In the genomic region with DNA sequence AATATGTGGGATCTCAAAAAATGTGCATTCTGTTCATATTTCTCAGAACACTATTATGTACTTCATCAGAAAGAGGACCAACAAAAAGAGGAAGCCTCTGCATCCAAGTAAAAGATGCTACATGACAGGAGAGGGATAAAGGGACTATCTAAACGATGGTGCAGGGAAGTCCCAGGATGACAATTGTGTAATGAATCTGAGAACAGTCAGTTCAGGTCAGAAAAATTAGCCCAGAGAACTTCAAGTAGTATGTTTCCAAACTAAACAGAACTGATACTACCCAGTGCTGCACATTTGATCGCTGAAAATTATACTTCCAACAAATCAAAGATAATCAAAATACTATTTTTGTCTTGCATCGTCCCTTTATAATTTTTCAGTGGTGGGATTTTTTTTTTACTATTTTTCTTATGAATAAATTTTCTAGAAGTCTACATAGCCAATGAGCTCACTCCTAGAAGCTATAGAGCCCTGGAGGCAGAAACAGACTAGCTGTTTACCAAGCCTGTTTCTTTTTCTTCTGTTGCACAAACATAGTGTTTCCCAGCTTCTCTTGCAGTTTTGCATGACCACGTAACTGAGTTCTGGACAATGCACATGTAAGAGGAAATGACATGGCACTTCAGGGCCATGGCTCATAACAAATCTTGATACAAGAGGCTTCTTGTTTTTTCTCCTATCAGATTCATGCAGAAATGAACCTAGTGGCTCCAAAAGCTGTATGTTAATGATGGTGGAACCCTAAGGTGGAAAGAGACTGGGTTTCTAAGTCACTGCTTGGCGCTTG, we compare ENCODE assay signal across 13 cellular contexts.
A peak's percentile ranks its signal among the peaks of the same experiment; 100 is the strongest.
DNase-seq lines count a peak whose midpoint lies in the region; ATAC-seq, FAIRE-seq and TF ChIP-seq lines count a peak whose summit lies in the region.
"Had no signal": no experiment of that assay in that cellular context is flagged by ENCODE, and none has a peak within 500 bp of the region (broad histone marks: within the 10 kb centered on the region; RNA-seq: fewer than 3 reads in every experiment).

No MANE protein-coding gene starts in this region.

- no peak for FAIRE-seq in kidney (lab: Jason Lieb, UNC)
- FAIRE-seq: pancreas had no signal

- ATAC-seq in GM19351 (IDR thresholded peaks at IDR 0.05; ENCODE audit: unreplicated experiment): peak; percentile 47

- H3K36me3 ChIP-seq in MM.1S (replicated peaks; ENCODE audit: insufficient read depth, low read length): no peaks in the 10 kb centered on the region
- no peaks in the 10 kb centered on the region for H3K36me3 ChIP-seq in kidney (ENCODE audit: control insufficient read depth in 1 of 2, insufficient read depth in 2 of 2, low read length in 2 of 2)
- H3K36me3 ChIP-seq: BLaER1, pancreas had no signal

- H3K9me2 ChIP-seq in MM.1S (replicated peaks; ENCODE audit: insufficient read depth, low read length): no peaks in the 10 kb centered on the region

- DNase-seq in AML-193 (lab: John Stamatoyannopoulos, UW) (peak; percentile 7 to 34), MM.1S (peak; percentile 43), fibroblast of gingiva (ENCODE audit: low read depth) (peak; percentile 63), hippocampal formation (lab: John Stamatoyannopoulos, UW) (no peak), KG1 (lab: John Stamatoyannopoulos, UW) (no peak), kidney (no peak)
- DNase-seq in activated CD4-positive, alpha-beta T cell treated with anti-CD3 and anti-CD28 coated beads for 48 hours: no peak
- DNase-seq: activated CD4-positive, alpha-beta T cell treated with anti-CD3 and anti-CD28 coated beads for 4 hours; activated naive CD8-positive, alpha-beta T cell treated with anti-CD3 and anti-CD28 coated beads for 36 hours; pancreas had no signal

- peaks cover 3% of the 10 kb centered on the region; the same call in 1 of the 2 replicates for H3F3A ChIP-seq in MM.1S (ENCODE audit: insufficient read depth, low read length)

- H3K4me3 ChIP-seq in MM.1S (ENCODE audit: low read length) (0 out of 2 replicates have a peak overlapping the region, but pooled peaks have one; percentile 6), kidney (ENCODE audit: low read length in 2 of 2) (no peak overlapping the region)
- H3K4me3 ChIP-seq: BLaER1, pancreas had no signal

- H3K27me3 ChIP-seq in MM.1S (replicated peaks; ENCODE audit: insufficient read depth, low read length): no peaks in the 10 kb centered on the region
- H3K27me3 ChIP-seq: BLaER1, pancreas had no signal

- H2AFZ ChIP-seq in MM.1S (ENCODE audit: low read length): peak overlapping the region; percentile 82

- no peaks in the 10 kb centered on the region for H4K20me1 ChIP-seq in MM.1S (ENCODE audit: insufficient read depth, low read length)
- H4K20me1 ChIP-seq: BLaER1 had no signal

- H3K9me3 ChIP-seq in MM.1S (replicated peaks; ENCODE audit: insufficient read depth, low read length) (no peaks in the 10 kb centered on the region), kidney (ENCODE audit: control insufficient read depth in 1 of 2, low read length in 2 of 2) (no peaks in the 10 kb centered on the region)
- H3K9me3 ChIP-seq: BLaER1, pancreas had no signal

- H3K4me1 ChIP-seq in MM.1S (ENCODE audit: low read length) (peaks cover 16% of the 10 kb centered on the region), kidney (ENCODE audit: control insufficient read depth in 1 of 2, insufficient read depth in 1 of 2, low read depth in 1 of 2, low read length in 2 of 2) (peaks cover 0 to 4% of the 10 kb centered on the region in 2 donors)

- H3K4me2 ChIP-seq in MM.1S (ENCODE audit: low read depth, low read length): peak overlapping the region; percentile 44
- H3K4me2 ChIP-seq: BLaER1 had no signal

- H3K9ac ChIP-seq in MM.1S (ENCODE audit: low read length) (no peak overlapping the region), kidney (ENCODE audit: low read length in 2 of 2) (no peak overlapping the region)
- H3K9ac ChIP-seq: BLaER1 had no signal

- TF ChIP-seq CTCF in MM.1S (IDR thresholded peaks at IDR 0.05; ENCODE audit: low read length) (no peak), kidney (IDR thresholded peaks at IDR 0.05; ENCODE audit: borderline replicate concordance, extremely low read depth, insufficient read depth) (no peak)

- H3K27ac ChIP-seq in MM.1S (ENCODE audit: low read length): peak overlapping the region; percentile 50; the same call in 1 of the 2 replicates
- no peak overlapping the region for H3K27ac ChIP-seq in kidney (ENCODE audit: low read depth in 2 of 2, low read length in 2 of 2)
- H3K27ac ChIP-seq: BLaER1, pancreas, RWPE1 had no signal

- H3K79me2 ChIP-seq in MM.1S (ENCODE audit: low read length): no peaks in the 10 kb centered on the region

- intact Hi-C loops in kidney (cut with DNase I): no loop called here

Comparison
In these comparisons a context has a peak if more than half of its experiments do, and no peak if none do; other contexts are left out.
1. DNase-seq: peak in AML-193 (2 of 2), MM.1S (single experiment) and fibroblast of gingiva (single experiment); none in activated CD4-positive, alpha-beta T cell treated with anti-CD3 and anti-CD28 coated beads for 48 hours (single experiment), hippocampal formation (0 of 2), KG1 (single experiment) and kidney (single experiment).